In the genomic region with DNA sequence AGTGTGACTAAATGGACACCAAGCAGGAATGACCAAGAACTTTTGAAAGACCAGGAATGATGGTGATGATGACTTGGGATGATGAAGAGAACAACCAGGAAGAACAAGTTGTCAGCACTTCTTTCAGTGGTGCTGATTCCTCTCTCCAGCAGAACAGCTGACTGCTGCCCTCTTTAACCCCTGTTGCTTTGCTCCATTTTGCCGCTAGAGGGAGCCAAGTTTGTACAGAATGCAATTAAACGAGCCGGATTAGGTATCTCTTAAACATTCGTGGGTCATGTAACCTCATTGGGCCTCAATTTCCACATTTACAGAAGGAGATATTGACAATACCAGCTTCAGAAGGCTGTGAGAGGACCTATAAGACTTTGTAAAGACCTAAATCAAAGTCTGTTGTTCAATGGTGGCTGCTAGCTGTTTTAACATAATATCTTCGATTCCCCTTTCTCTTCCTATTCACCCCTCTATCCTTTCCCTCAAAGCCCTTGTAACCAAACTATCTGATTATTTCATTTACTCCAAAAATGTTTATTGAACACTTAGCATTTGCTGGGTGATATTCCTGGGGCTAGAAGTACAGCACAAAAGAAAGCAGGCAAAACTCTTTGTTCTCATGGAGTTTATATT, we compare ENCODE assay signal across 8 cellular contexts. TPM values are rescaled to one million over a fixed set of nuclear protein-coding genes. Genes with fewer than 3 reads are reported as not detected.
DNase-seq lines count a peak whose midpoint lies in the region; ATAC-seq and TF ChIP-seq lines count a peak whose summit lies in the region.

No MANE protein-coding gene starts in this region.

- TF ChIP-seq CTCF in epithelial cell of esophagus (IDR thresholded peaks at IDR 0.05; ENCODE audit: insufficient read depth, low read depth, low read length, missing control alignments): peak; percentile 84

- H3K4me3 ChIP-seq in epithelial cell of esophagus (ENCODE audit: low read length): no peak overlapping the region
- no peak overlapping the region for H3K4me3 ChIP-seq in naive thymus-derived CD4-positive, alpha-beta T cell (ENCODE audit: low read length)

- H3K27me3 Mint-ChIP-seq in activated CD8-positive, alpha-beta T cell treated with anti-CD3 and anti-CD28 coated beads, Interleukin-2, amount 10 ng/mL, durations not matched to agents 7 days and 5 days (ENCODE audit: low read depth): no peaks in the 10 kb centered on the region
- peaks cover 2 to 22% (median 10%) of the 10 kb centered on the region in 5 donors for H3K27me3 Mint-ChIP-seq in naive thymus-derived CD4-positive, alpha-beta T cell
- peaks cover 20% of the 10 kb centered on the region for H3K27me3 Mint-ChIP-seq in stimulated activated naive CD8-positive, alpha-beta T cell treated with anti-CD3 and anti-CD28 coated beads, Interleukin-15, amount 100 ng/mL, for 72 hours

- no peaks in the 10 kb centered on the region for H3K4me1 ChIP-seq in naive thymus-derived CD4-positive, alpha-beta T cell (ENCODE audit: control insufficient read depth in 2 of 2, insufficient read depth in 2 of 2, low read length in 2 of 2)

- intact Hi-C loops in naive thymus-derived CD4-positive, alpha-beta T cell (cut with micrococcal nuclease): loop anchor here (1.0 to 10.0 kb wide), 4 partner anchors 135 to 1689 kb away; no protein-coding TSS in a partner anchor

- H3K4me3 Mint-ChIP-seq in activated CD8-positive, alpha-beta T cell treated with anti-CD3 and anti-CD28 coated beads, Interleukin-2, amount 10 ng/mL, durations not matched to agents 7 days and 5 days: no peak overlapping the region
- no peak overlapping the region for H3K4me3 Mint-ChIP-seq in naive thymus-derived CD4-positive, alpha-beta T cell
- no peak overlapping the region for H3K4me3 Mint-ChIP-seq in stimulated activated naive CD8-positive, alpha-beta T cell treated with anti-CD3 and anti-CD28 coated beads, Interleukin-15, amount 100 ng/mL, for 72 hours

- H3K9me3 ChIP-seq in naive thymus-derived CD4-positive, alpha-beta T cell (ENCODE audit: control insufficient read depth in 2 of 3, low read length in 3 of 3): no peaks in the 10 kb centered on the region

- H3K27ac ChIP-seq in naive thymus-derived CD4-positive, alpha-beta T cell (ENCODE audit: low read depth, low read length): no peak overlapping the region

- no peaks in the 10 kb centered on the region for H3K9me3 Mint-ChIP-seq in activated CD8-positive, alpha-beta T cell treated with anti-CD3 and anti-CD28 coated beads, Interleukin-2, amount 10 ng/mL, durations not matched to agents 7 days and 5 days (ENCODE audit: insufficient read depth)
- peaks cover 0 to 6% (median 0%) of the 10 kb centered on the region in 11 donors for H3K9me3 Mint-ChIP-seq in naive thymus-derived CD4-positive, alpha-beta T cell
- H3K9me3 Mint-ChIP-seq in stimulated activated naive CD8-positive, alpha-beta T cell treated with anti-CD3 and anti-CD28 coated beads, Interleukin-15, amount 100 ng/mL, for 72 hours: no peaks in the 10 kb centered on the region

- no peaks in the 10 kb centered on the region for H3K36me3 ChIP-seq in naive thymus-derived CD4-positive, alpha-beta T cell (ENCODE audit: control insufficient read depth in 2 of 3, insufficient read depth in 3 of 3, low read length in 3 of 3)

- no peak overlapping the region for H3K27ac Mint-ChIP-seq in activated CD8-positive, alpha-beta T cell treated with anti-CD3 and anti-CD28 coated beads, Interleukin-2, amount 10 ng/mL, durations not matched to agents 7 days and 5 days
- no peak overlapping the region for H3K27ac Mint-ChIP-seq in naive thymus-derived CD4-positive, alpha-beta T cell
- no peak overlapping the region for H3K27ac Mint-ChIP-seq in stimulated activated naive CD8-positive, alpha-beta T cell treated with anti-CD3 and anti-CD28 coated beads, Interleukin-15, amount 100 ng/mL, for 72 hours

- H3K4me1 Mint-ChIP-seq in activated CD8-positive, alpha-beta T cell treated with anti-CD3 and anti-CD28 coated beads, Interleukin-2, amount 10 ng/mL, durations not matched to agents 7 days and 5 days (ENCODE audit: low read depth): no peaks in the 10 kb centered on the region
- peaks cover 0 to 9% (median 0%) of the 10 kb centered on the region in 7 donors for H3K4me1 Mint-ChIP-seq in naive thymus-derived CD4-positive, alpha-beta T cell
- H3K4me1 Mint-ChIP-seq in stimulated activated naive CD8-positive, alpha-beta T cell treated with anti-CD3 and anti-CD28 coated beads, Interleukin-15, amount 100 ng/mL, for 72 hours: no peaks in the 10 kb centered on the region

- DNase-seq in AML-193 (lab: John Stamatoyannopoulos, UW): peak; percentile 46 to 55
- peak; percentile 71 for DNase-seq in NCI-H748 (lab: John Stamatoyannopoulos, UW; ENCODE audit: unreplicated experiment)
- DNase-seq in activated CD8-positive, alpha-beta T cell treated with anti-CD3 and anti-CD28 coated beads, Interleukin-2, amount 10 ng/mL, durations not matched to agents 7 days and 5 days: peak; percentile 78
- peak; percentile 64 for DNase-seq in epithelial cell of esophagus (ENCODE audit: low read depth)
- peak in 8 of 9 donors; percentile 11 to 62 (median 52) for DNase-seq in naive thymus-derived CD4-positive, alpha-beta T cell
- DNase-seq in stimulated activated naive CD8-positive, alpha-beta T cell treated with anti-CD3 and anti-CD28 coated beads, Interleukin-15, amount 100 ng/mL, for 72 hours: peak; percentile 58 to 67

- ATAC-seq in GM18868 (IDR thresholded peaks at IDR 0.05; ENCODE audit: unreplicated experiment): peak; percentile 96
- ATAC-seq in HG03159 (IDR thresholded peaks at IDR 0.05; ENCODE audit: unreplicated experiment): peak; percentile 95
- ATAC-seq in activated CD8-positive, alpha-beta T cell treated with anti-CD3 and anti-CD28 coated beads, Interleukin-2, amount 10 ng/mL, durations not matched to agents 7 days and 5 days: peak; percentile 65
- ATAC-seq in naive thymus-derived CD4-positive, alpha-beta T cell: peak; percentile 62
- ATAC-seq in stimulated activated naive CD8-positive, alpha-beta T cell treated with anti-CD3 and anti-CD28 coated beads, Interleukin-15, amount 100 ng/mL, for 72 hours: peak; percentile 52

- POLR2A ChIA-PET in activated CD8-positive, alpha-beta T cell treated with anti-CD3 and anti-CD28 coated beads, Interleukin-2, amount 10 ng/mL, durations not matched to agents 7 days and 5 days (lab: Charles Lee): no interaction called here
- POLR2A ChIA-PET in naive thymus-derived CD4-positive, alpha-beta T cell (lab: Charles Lee): interaction anchor here (0.6 to 0.8 kb wide), 2 partner anchors 117 to 451 kb away, joined by 3 read pairs; no protein-coding TSS in a partner anchor

- no peaks in the 10 kb centered on the region for H3K27me3 ChIP-seq in naive thymus-derived CD4-positive, alpha-beta T cell (ENCODE audit: control insufficient read depth in 2 of 2, insufficient read depth in 2 of 2, low read length in 2 of 2)

- H3K36me3 Mint-ChIP-seq in activated CD8-positive, alpha-beta T cell treated with anti-CD3 and anti-CD28 coated beads, Interleukin-2, amount 10 ng/mL, durations not matched to agents 7 days and 5 days (ENCODE audit: low read depth): no peaks in the 10 kb centered on the region
- H3K36me3 Mint-ChIP-seq in naive thymus-derived CD4-positive, alpha-beta T cell: no peaks in the 10 kb centered on the region

- CTCF ChIA-PET in activated CD8-positive, alpha-beta T cell treated with anti-CD3 and anti-CD28 coated beads, Interleukin-2, amount 10 ng/mL, durations not matched to agents 7 days and 5 days (lab: Charles Lee): interaction anchor here (0.6 to 2.4 kb wide), 10 partner anchors 9 to 1687 kb away, joined by 3 to 8 read pairs (median 4); a partner anchor contains a TSS
- CTCF ChIA-PET in naive thymus-derived CD4-positive, alpha-beta T cell (lab: Charles Lee): interaction anchor here (1.7 kb wide), 1 partner anchor 16 kb away, joined by 4 read pairs; no protein-coding TSS in a partner anchor

RNA-seq across cellular contexts. Expression of a gene that starts 1.9 kb away (rescaled TPM):
- not detected for total RNA-seq in activated CD8-positive, alpha-beta T cell treated with anti-CD3 and anti-CD28 coated beads, Interleukin-2, amount 10 ng/mL, durations not matched to agents 7 days and 5 days
- total RNA-seq in naive thymus-derived CD4-positive, alpha-beta T cell: not detected
- polyA plus RNA-seq in naive thymus-derived CD4-positive, alpha-beta T cell: not detected

RNA-seq across cellular contexts. Expression of a gene that starts 16.8 kb away (rescaled TPM):
- not detected for total RNA-seq in activated CD8-positive, alpha-beta T cell treated with anti-CD3 and anti-CD28 coated beads, Interleukin-2, amount 10 ng/mL, durations not matched to agents 7 days and 5 days
- not detected for total RNA-seq in naive thymus-derived CD4-positive, alpha-beta T cell
- not detected for polyA plus RNA-seq in naive thymus-derived CD4-positive, alpha-beta T cell

RNA-seq across cellular contexts. Expression of a gene that starts 44.2 kb away (rescaled TPM):
- total RNA-seq in activated CD8-positive, alpha-beta T cell treated with anti-CD3 and anti-CD28 coated beads, Interleukin-2, amount 10 ng/mL, durations not matched to agents 7 days and 5 days: not detected
- total RNA-seq in naive thymus-derived CD4-positive, alpha-beta T cell: not detected
- polyA plus RNA-seq in naive thymus-derived CD4-positive, alpha-beta T cell: not detected

RNA-seq across cellular contexts. Expression of a gene that starts 58.4 kb away (rescaled TPM):
- total RNA-seq in activated CD8-positive, alpha-beta T cell treated with anti-CD3 and anti-CD28 coated beads, Interleukin-2, amount 10 ng/mL, durations not matched to agents 7 days and 5 days: not detected
- total RNA-seq in naive thymus-derived CD4-positive, alpha-beta T cell: not detected
- not detected for polyA plus RNA-seq in naive thymus-derived CD4-positive, alpha-beta T cell
